In the genomic region with DNA sequence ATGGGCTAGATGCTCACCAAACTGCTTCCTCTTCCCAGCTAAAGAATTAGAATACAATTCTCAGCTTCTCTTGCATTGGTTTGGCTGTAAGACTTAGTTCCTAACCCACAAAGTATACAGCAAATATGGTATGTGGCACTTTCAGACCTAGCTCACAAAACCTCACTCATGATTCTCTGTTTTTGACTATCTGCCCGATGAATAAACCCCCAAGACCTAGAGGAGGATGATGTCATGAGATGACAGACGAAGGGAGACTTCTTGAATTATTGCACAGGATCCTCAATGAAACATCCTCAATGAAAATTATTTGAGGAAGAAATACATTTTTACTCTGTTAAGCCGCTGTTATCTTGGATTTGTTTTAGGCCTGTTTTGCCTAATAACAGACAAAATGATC, we compare ENCODE assay signal across 1 cellular context.
TF ChIP-seq lines count a peak whose summit lies in the region.

No MANE protein-coding gene starts in this region.

TF ChIP-seq in SK-N-SH treated with all-trans-retinoic acid at 6 μM for 48 hours, 23 proteins besides CTCF, POLR2A, EP300 and RAD21 (continued from another document):
- TF ChIP-seq, protein P1, sequence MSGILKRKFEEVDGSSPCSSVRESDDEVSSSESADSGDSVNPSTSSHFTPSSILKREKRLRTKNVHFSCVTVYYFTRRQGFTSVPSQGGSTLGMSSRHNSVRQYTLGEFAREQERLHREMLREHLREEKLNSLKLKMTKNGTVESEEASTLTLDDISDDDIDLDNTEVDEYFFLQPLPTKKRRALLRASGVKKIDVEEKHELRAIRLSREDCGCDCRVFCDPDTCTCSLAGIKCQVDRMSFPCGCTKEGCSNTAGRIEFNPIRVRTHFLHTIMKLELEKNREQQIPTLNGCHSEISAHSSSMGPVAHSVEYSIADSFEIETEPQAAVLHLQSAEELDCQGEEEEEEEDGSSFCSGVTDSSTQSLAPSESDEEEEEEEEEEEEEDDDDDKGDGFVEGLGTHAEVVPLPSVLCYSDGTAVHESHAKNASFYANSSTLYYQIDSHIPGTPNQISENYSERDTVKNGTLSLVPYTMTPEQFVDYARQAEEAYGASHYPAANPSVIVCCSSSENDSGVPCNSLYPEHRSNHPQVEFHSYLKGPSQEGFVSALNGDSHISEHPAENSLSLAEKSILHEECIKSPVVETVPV (CRISPR knock-in tag; IDR thresholded peaks at IDR 0.05) = no peak
